Comparison of ENCODE assay signal across 20 cellular contexts in the genomic region with DNA sequence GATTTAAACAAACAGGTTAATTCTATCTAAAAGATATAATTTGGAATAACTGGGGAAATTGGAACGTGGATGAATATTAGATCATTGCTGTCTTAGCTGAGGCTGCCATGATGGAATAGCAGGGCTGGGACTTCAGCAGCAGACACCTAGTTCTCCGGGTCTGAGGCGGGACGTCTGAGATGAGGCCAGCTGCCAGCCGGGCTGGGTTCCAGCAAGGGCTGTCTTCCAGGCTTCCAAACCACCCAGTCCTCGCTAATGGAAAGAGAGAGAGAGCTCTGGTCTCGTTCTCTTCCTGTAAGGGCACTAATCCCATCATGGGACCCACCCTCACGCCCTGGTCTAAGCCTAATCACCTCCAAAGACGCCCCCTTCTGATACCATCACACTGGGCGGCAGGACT.
"Had no signal": no experiment of that assay in that cellular context is flagged by ENCODE, and none has a peak within 500 bp of the region (broad histone marks: within the 10 kb centered on the region; RNA-seq: fewer than 3 reads in every experiment).

No MANE protein-coding gene starts in this region.

- ATAC-seq: activated CD4-positive, alpha-beta T cell treated with anti-CD3 and anti-CD28 coated beads for 36 hours; activated T-cell treated with anti-CD3 and anti-CD28 coated beads, Interleukin-2, amount 50 U/mL, for 72 hours; body of pancreas; right cardiac atrium had no signal

- H3K36me3 Mint-ChIP-seq: activated naive CD8-positive, alpha-beta T cell had no signal

- H3K4me1 Mint-ChIP-seq: activated CD4-positive, alpha-beta T cell treated with anti-CD3 and anti-CD28 coated beads for 36 hours; nephron had no signal

- H3K36me3 ChIP-seq: esophagus squamous epithelium, prostate gland, transverse colon, WERI-Rb-1 had no signal

- H3K27ac ChIP-seq: body of pancreas, esophagus squamous epithelium, prostate gland, transverse colon, WERI-Rb-1 had no signal

- H3K9me3 ChIP-seq: prostate gland, transverse colon had no signal

- H3K4me1 ChIP-seq: body of pancreas, esophagus squamous epithelium, prostate gland, transverse colon had no signal

- H3K27ac Mint-ChIP-seq: activated CD4-positive, alpha-beta T cell treated with anti-CD3 and anti-CD28 coated beads for 36 hours; activated naive CD8-positive, alpha-beta T cell; activated T-cell treated with anti-CD3 and anti-CD28 coated beads, Interleukin-2, amount 50 U/mL, for 72 hours; nephron had no signal

- H3K4me3 Mint-ChIP-seq: activated CD4-positive, alpha-beta T cell treated with anti-CD3 and anti-CD28 coated beads for 36 hours; activated naive CD8-positive, alpha-beta T cell; activated T-cell treated with anti-CD3 and anti-CD28 coated beads, Interleukin-2, amount 50 U/mL, for 72 hours; nephron had no signal

- H3K4me3 ChIP-seq: body of pancreas, esophagus squamous epithelium, prostate gland, transverse colon had no signal

- DNase-seq: activated CD4-positive, alpha-beta T cell treated with anti-CD3 and anti-CD28 coated beads for 36 hours; activated CD8-positive, alpha-beta memory T cell treated with anti-CD3 and anti-CD28 coated beads, Interleukin-2, amount 50 U/mL, for 48 hours; activated gamma-delta T cell; activated T-cell treated with anti-CD3 and anti-CD28 coated beads, Interleukin-2, amount 50 U/mL, for 72 hours; amygdala; central memory CD4-positive, alpha-beta T cell; cortex of kidney; effector CD4-positive, alpha-beta T cell; esophagus squamous epithelium; nucleus accumbens; small intestine; stimulated activated CD4-positive, alpha-beta T cell treated with anti-CD3 and anti-CD28 coated beads, Interleukin-4, amount 100 ng/mL, for 24 hours; stimulated activated naive CD4-positive, alpha-beta T cell treated with Interleukin-2 at 50 U/mL for 16 hours; transverse colon; WERI-Rb-1 had no signal
